In the genomic region with DNA sequence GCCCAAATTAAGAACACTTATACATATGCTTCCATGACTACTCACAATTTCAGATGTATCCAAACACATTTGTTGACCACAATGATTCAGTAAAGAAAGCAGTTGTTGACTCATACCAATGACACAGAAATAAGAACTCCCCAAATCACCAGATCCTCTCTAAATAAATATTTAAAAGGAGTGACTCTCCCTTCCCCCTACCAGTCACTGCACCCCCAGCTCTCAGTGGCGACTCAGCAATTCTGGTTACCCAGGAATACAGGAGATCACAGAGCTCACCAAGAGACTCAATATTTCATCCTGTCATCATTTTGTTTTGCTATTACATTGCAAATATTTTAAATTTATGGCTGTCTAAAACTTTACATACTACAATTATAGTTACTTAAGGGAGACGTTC, we compare ENCODE assay signal across 9 cellular contexts.
DNase-seq lines count a peak whose midpoint lies in the region; ATAC-seq, FAIRE-seq and TF ChIP-seq lines count a peak whose summit lies in the region.
"Had no signal": no experiment of that assay in that cellular context is flagged by ENCODE, and none has a peak within 500 bp of the region (broad histone marks: within the 10 kb centered on the region; RNA-seq: fewer than 3 reads in every experiment).

No MANE protein-coding gene starts in this region.

- H3K4me1 Mint-ChIP-seq in activated CD4-positive, alpha-beta T cell treated with anti-CD3 and anti-CD28 coated beads, Interleukin-2, amount 10 ng/mL, durations not matched to agents 24 days and 14 days: peaks cover 7% of the 10 kb centered on the region
- H3K4me1 Mint-ChIP-seq in WTC11: peaks cover 14% of the 10 kb centered on the region

- H3K9me3 Mint-ChIP-seq in activated CD4-positive, alpha-beta T cell treated with anti-CD3 and anti-CD28 coated beads, Interleukin-2, amount 10 ng/mL, durations not matched to agents 24 days and 14 days: peaks cover 5% of the 10 kb centered on the region
- peaks cover 4% of the 10 kb centered on the region; the same call in 1 of the 2 replicates for H3K9me3 Mint-ChIP-seq in WTC11

- ATAC-seq in A549 (peak; percentile 83 to 95), HCT116 (peak; percentile 40; the same call in 1 of the 2 replicates), foreskin keratinocyte (peak; percentile 88), WTC11 (no peak), HG02623 (IDR thresholded peaks at IDR 0.05; ENCODE audit: unreplicated experiment) (no peak), HG03039 (IDR thresholded peaks at IDR 0.05; ENCODE audit: unreplicated experiment) (no peak)

- DNase-seq in A549 (ENCODE audit: low read depth in 1 of 2, low spot score in 1 of 2): peak; percentile 35 to 70
- DNase-seq in HCT116 (ENCODE audit: low read depth, low spot score): peak; percentile 8
- peak; percentile 67 for DNase-seq in activated CD4-positive, alpha-beta T cell treated with anti-CD3 and anti-CD28 coated beads, Interleukin-2, amount 10 ng/mL, durations not matched to agents 24 days and 14 days
- DNase-seq in foreskin keratinocyte: peak; percentile 94 to 97
- no peak for DNase-seq in WTC11 (ENCODE audit: low spot score)
- DNase-seq in NCI-H2227 (lab: John Stamatoyannopoulos, UW; ENCODE audit: unreplicated experiment): no peak
- DNase-seq: RPMI8226 had no signal

- BruUV-seq in HCT116 (replicated peaks; lab: Mats Ljungman, UMichigan): no TSS peak

- TF ChIP-seq CTCF in A549 (IDR thresholded peaks at IDR 0.05): no peak
- TF ChIP-seq CTCF in HCT116 (IDR thresholded peaks at IDR 0.05 in 2 of 3, conservative IDR thresholded peaks at IDR 0.05 in 1 of 3; ENCODE audit: borderline replicate concordance in 1 of 3, insufficient read depth in 1 of 3, low read depth in 2 of 3, low read length in 2 of 3): no peak
- no peak for TF ChIP-seq CTCF in foreskin keratinocyte (conservative IDR thresholded peaks at IDR 0.05)
- TF ChIP-seq CTCF in WTC11 (IDR thresholded peaks at IDR 0.05): no peak

- POLR2A ChIA-PET in A549 (lab: Yijun Ruan, JAX) (no interaction called here), HCT116 (lab: Charles Lee) (no interaction called here), WTC11 (lab: Charles Lee) (no interaction called here)

- H3K9me3 ChIP-seq in A549 (no peaks in the 10 kb centered on the region), HCT116 (ENCODE audit: control insufficient read depth in 1 of 2, insufficient read depth in 1 of 2, low read depth in 1 of 2, low read length in 2 of 2) (no peaks in the 10 kb centered on the region)

- RAD21 ChIA-PET in HCT116 (lab: Charles Lee; ENCODE audit: low non-redundant PET in 1 of 2, low total read pairs in 2 of 2, uncharacterized antibody in 2 of 2, unreplicated experiment in 2 of 2): interaction anchor here in 1 of 2 experiments (0.7 kb wide), 1 partner anchor 16 kb away, joined by 4 read pairs; no protein-coding TSS in a partner anchor

- H3K27ac ChIP-seq in A549 (peak overlapping the region; percentile 65 to 76), HCT116 (ENCODE audit: low read depth, low read length) (no peak overlapping the region; the same call in 1 of the 2 replicates), foreskin keratinocyte (peak overlapping the region; percentile 52)

- no peak overlapping the region for H2AFZ ChIP-seq in HCT116 (ENCODE audit: low read depth, low read length, poor library complexity, severe bottlenecking)

- no peak for TF ChIP-seq RAD21 in A549 (conservative IDR thresholded peaks at IDR 0.05 in 1 of 2, IDR thresholded peaks at IDR 0.05 in 1 of 2)
- TF ChIP-seq RAD21 in HCT116 (IDR thresholded peaks at IDR 0.05; ENCODE audit: low read depth): no peak

- no peak overlapping the region for H3K9ac ChIP-seq in HCT116 (ENCODE audit: low read length)

- 11% methylated on average over 2 of the region's 2 CpGs for whole genome bisulfite sequencing in A549 (ENCODE audit: missing lambda C conversion rate)

- peak overlapping the region; percentile 52 for H3K27ac Mint-ChIP-seq in activated CD4-positive, alpha-beta T cell treated with anti-CD3 and anti-CD28 coated beads, Interleukin-2, amount 10 ng/mL, durations not matched to agents 24 days and 14 days
- no peak overlapping the region for H3K27ac Mint-ChIP-seq in WTC11

- H3K4me2 ChIP-seq in A549 (peak overlapping the region; percentile 66), HCT116 (ENCODE audit: low read length) (peak overlapping the region; percentile 41; the same call in 1 of the 2 replicates)

- H3K27me3 Mint-ChIP-seq in activated CD4-positive, alpha-beta T cell treated with anti-CD3 and anti-CD28 coated beads, Interleukin-2, amount 10 ng/mL, durations not matched to agents 24 days and 14 days: no peaks in the 10 kb centered on the region
- no peaks in the 10 kb centered on the region for H3K27me3 Mint-ChIP-seq in WTC11 (ENCODE audit: low read depth)

- H4K20me1 ChIP-seq in HCT116 (ENCODE audit: insufficient read depth): no peaks in the 10 kb centered on the region

- no peak for TF ChIP-seq EP300 in A549 (IDR thresholded peaks at IDR 0.05)

- TF ChIP-seq POLR2A in A549 (IDR thresholded peaks at IDR 0.05; ENCODE audit: low read length) (no peak), HCT116 (IDR thresholded peaks at IDR 0.05; ENCODE audit: borderline replicate concordance, extremely low read depth, insufficient read depth, insufficient read length) (no peak)

- H3K27me3 ChIP-seq in HCT116 (ENCODE audit: insufficient read depth, low read length): no peaks in the 10 kb centered on the region
- H3K27me3 ChIP-seq in foreskin keratinocyte: no peaks in the 10 kb centered on the region

- H3K4me3 Mint-ChIP-seq in activated CD4-positive, alpha-beta T cell treated with anti-CD3 and anti-CD28 coated beads, Interleukin-2, amount 10 ng/mL, durations not matched to agents 24 days and 14 days: no peak overlapping the region
- H3K4me3 Mint-ChIP-seq in WTC11: no peak overlapping the region

- no peaks in the 10 kb centered on the region for H3K9me2 ChIP-seq in HCT116 (ENCODE audit: insufficient read depth)

- intact Hi-C loops in HCT116 (cut with micrococcal nuclease): no loop called here
- intact Hi-C loops in activated CD4-positive, alpha-beta T cell treated with anti-CD3 and anti-CD28 coated beads, Interleukin-2, amount 10 ng/mL, durations not matched to agents 24 days and 14 days (cut with micrococcal nuclease): no loop called here

- peaks cover 28% of the 10 kb centered on the region for H3K4me1 ChIP-seq in A549
- peaks cover 5 to 26% of the 10 kb centered on the region in 2 experiments; a peak in 3 of 4 replicates for H3K4me1 ChIP-seq in HCT116 (ENCODE audit: control insufficient read depth in 1 of 2, insufficient read depth in 2 of 2, low read length in 2 of 2)
- peaks cover 28% of the 10 kb centered on the region for H3K4me1 ChIP-seq in foreskin keratinocyte

- H3K36me3 ChIP-seq in HCT116 (ENCODE audit: control insufficient read depth in 1 of 2, insufficient read depth in 2 of 2, low read length in 2 of 2): no peaks in the 10 kb centered on the region; a peak in 1 of 4 replicates

- peaks cover 26% of the 10 kb centered on the region for H3K36me3 Mint-ChIP-seq in activated CD4-positive, alpha-beta T cell treated with anti-CD3 and anti-CD28 coated beads, Interleukin-2, amount 10 ng/mL, durations not matched to agents 24 days and 14 days (ENCODE audit: low read depth)
- H3K36me3 Mint-ChIP-seq in WTC11: peaks cover 13% of the 10 kb centered on the region

- H3K4me3 ChIP-seq in A549: no peak overlapping the region
- H3K4me3 ChIP-seq in HCT116 (replicated peaks in 1 of 2; ENCODE audit: low read depth in 1 of 2, low read length in 2 of 2): no peak overlapping the region

- no peak for FAIRE-seq in A549 (lab: Jason Lieb, UNC)

- CTCF ChIA-PET in A549 (lab: Yijun Ruan, JAX) (interaction anchor here (1.1 kb wide), 1 partner anchor 58 kb away, joined by 3 read pairs; no protein-coding TSS in a partner anchor), HCT116 (lab: Charles Lee) (no interaction called here), WTC11 (lab: Charles Lee) (no interaction called here)

- H3K79me2 ChIP-seq in HCT116 (ENCODE audit: insufficient read depth, low read length): no peaks in the 10 kb centered on the region

TF ChIP-seq in A549, 52 proteins besides CTCF, POLR2A, EP300 and RAD21 (continues in another document):
- TF ChIP-seq JUNB (IDR thresholded peaks at IDR 0.05): peak; percentile 29; the same call in 1 of the 2 replicates
- TF ChIP-seq HDAC2 (IDR thresholded peaks at IDR 0.05): no peak
- TF ChIP-seq, protein P1, sequence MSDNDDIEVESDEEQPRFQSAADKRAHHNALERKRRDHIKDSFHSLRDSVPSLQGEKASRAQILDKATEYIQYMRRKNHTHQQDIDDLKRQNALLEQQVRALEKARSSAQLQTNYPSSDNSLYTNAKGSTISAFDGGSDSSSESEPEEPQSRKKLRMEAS (IDR thresholded peaks at IDR 0.05): no peak
- TF ChIP-seq ZSCAN20 (CRISPR knock-in tag; IDR thresholded peaks at IDR 0.05): no peak
- no peak for TF ChIP-seq RFX5 (IDR thresholded peaks at IDR 0.05)
- TF ChIP-seq NFE2L2 (conservative IDR thresholded peaks at IDR 0.05; ENCODE audit: low read length): 0 out of 2 replicates have a peak, but pooled peaks have one; percentile 8
- TF ChIP-seq MAFK (IDR thresholded peaks at IDR 0.05; ENCODE audit: partially characterized antibody): peak; percentile 89

TF ChIP-seq in HCT116, 20 proteins besides CTCF, POLR2A, EP300 and RAD21:
- TF ChIP-seq YY1 (IDR thresholded peaks at IDR 0.05; ENCODE audit: extremely low read depth, insufficient replicate concordance, low read depth, low read length): no peak
- TF ChIP-seq FOSL1 (IDR thresholded peaks at IDR 0.05; ENCODE audit: low read depth): peak; percentile 33; the same call in 1 of the 2 replicates

TF ChIP-seq in WTC11, 78 proteins besides CTCF, POLR2A, EP300 and RAD21 (continues in another document):
- TF ChIP-seq JUN (CRISPR knock-in tag; IDR thresholded peaks at IDR 0.05) (no peak), ZNF317 (CRISPR knock-in tag; IDR thresholded peaks at IDR 0.05; ENCODE audit: borderline replicate concordance, low read depth) (no peak), ATF3 (CRISPR knock-in tag; conservative IDR thresholded peaks at IDR 0.05) (no peak), CBFB (CRISPR knock-in tag; IDR thresholded peaks at IDR 0.05; ENCODE audit: low read depth) (no peak), SMAD3 (CRISPR knock-in tag; IDR thresholded peaks at IDR 0.05; ENCODE audit: borderline replicate concordance) (no peak)
- TF ChIP-seq, protein P2, sequence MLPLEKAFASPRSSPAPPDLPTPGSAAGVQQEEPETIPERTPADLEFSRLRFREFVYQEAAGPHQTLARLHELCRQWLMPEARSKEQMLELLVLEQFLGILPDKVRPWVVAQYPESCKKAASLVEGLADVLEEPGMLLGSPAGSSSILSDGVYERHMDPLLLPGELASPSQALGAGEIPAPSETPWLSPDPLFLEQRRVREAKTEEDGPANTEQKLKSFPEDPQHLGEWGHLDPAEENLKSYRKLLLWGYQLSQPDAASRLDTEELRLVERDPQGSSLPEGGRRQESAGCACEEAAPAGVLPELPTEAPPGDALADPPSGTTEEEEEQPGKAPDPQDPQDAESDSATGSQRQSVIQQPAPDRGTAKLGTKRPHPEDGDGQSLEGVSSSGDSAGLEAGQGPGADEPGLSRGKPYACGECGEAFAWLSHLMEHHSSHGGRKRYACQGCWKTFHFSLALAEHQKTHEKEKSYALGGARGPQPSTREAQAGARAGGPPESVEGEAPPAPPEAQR (CRISPR knock-in tag; IDR thresholded peaks at IDR 0.05): no peak

Comparison
In these comparisons a context has a peak if more than half of its experiments do, and no peak if none do; other contexts are left out.
1. ATAC-seq: peak in A549 (2 of 2), HCT116 (single experiment) and foreskin keratinocyte (single experiment); none in WTC11 (single experiment), HG02623 (single experiment) and HG03039 (single experiment).
2. DNase-seq: peak in A549 (2 of 2), HCT116 (single experiment), activated CD4-positive, alpha-beta T cell treated with anti-CD3 and anti-CD28 coated beads, Interleukin-2, amount 10 ng/mL, durations not matched to agents 24 days and 14 days (single experiment) and foreskin keratinocyte (2 of 2); none in WTC11 (single experiment) and NCI-H2227 (single experiment).